ENCODE assay signal across 17 cellular contexts in genomic region chr3:170043506-170043905, GRCh38.
"Had no signal": no experiment of that assay in that cellular context is flagged by ENCODE, and none has a peak within 500 bp of the region (broad histone marks: within the 10 kb centered on the region; RNA-seq: fewer than 3 reads in every experiment).

No MANE protein-coding gene starts in this region.

- FAIRE-seq: keratinocyte, pancreas had no signal

- H3K4me1 Mint-ChIP-seq: activated T-helper 17 cell treated with anti-CD3 and anti-CD28 coated beads, Interleukin-2, amount 50 U/mL, for 72 hours; neural crest cell had no signal

- H3K4me3 ChIP-seq: adrenal gland, coronary artery, gastroesophageal sphincter, pancreas, thoracic aorta had no signal

- H3K27me3 ChIP-seq: adrenal gland, pancreas had no signal

- H3K36me3 ChIP-seq: adrenal gland, gastroesophageal sphincter, pancreas, thoracic aorta had no signal

- ATAC-seq: activated T-helper 17 cell treated with anti-CD3 and anti-CD28 coated beads, Interleukin-2, amount 50 U/mL, for 72 hours; gastroesophageal sphincter; left ventricle myocardium superior; pancreas; stimulated activated naive CD8-positive, alpha-beta T cell treated with anti-CD3 and anti-CD28 coated beads, Interleukin-15, amount 100 ng/mL, for 72 hours had no signal

- H3K27me3 Mint-ChIP-seq: activated T-helper 17 cell treated with anti-CD3 and anti-CD28 coated beads, Interleukin-2, amount 50 U/mL, for 72 hours; stimulated activated naive CD8-positive, alpha-beta T cell treated with anti-CD3 and anti-CD28 coated beads, Interleukin-15, amount 100 ng/mL, for 72 hours had no signal

- H3K9me3 Mint-ChIP-seq: activated naive CD4-positive, alpha-beta T cell treated with anti-CD3 and anti-CD28 coated beads for 36 hours; activated T-helper 17 cell treated with anti-CD3 and anti-CD28 coated beads, Interleukin-2, amount 50 U/mL, for 72 hours; neural crest cell; stimulated activated naive CD8-positive, alpha-beta T cell treated with anti-CD3 and anti-CD28 coated beads, Interleukin-15, amount 100 ng/mL, for 72 hours had no signal

- H3K9me3 ChIP-seq: adrenal gland, gastroesophageal sphincter, pancreas, thoracic aorta had no signal

- H3K27ac ChIP-seq: coronary artery, gastroesophageal sphincter, pancreas, thoracic aorta had no signal

- H3K4me3 Mint-ChIP-seq: activated naive CD4-positive, alpha-beta T cell treated with anti-CD3 and anti-CD28 coated beads for 36 hours; activated T-helper 17 cell treated with anti-CD3 and anti-CD28 coated beads, Interleukin-2, amount 50 U/mL, for 72 hours; neural crest cell; stimulated activated naive CD8-positive, alpha-beta T cell treated with anti-CD3 and anti-CD28 coated beads, Interleukin-15, amount 100 ng/mL, for 72 hours had no signal

- DNase-seq: activated CD4-positive, alpha-beta T cell treated with anti-CD3 and anti-CD28 coated beads for 4 hours; activated naive CD4-positive, alpha-beta T cell treated with anti-CD3 and anti-CD28 coated beads for 36 hours; effector CD8-positive, alpha-beta T cell; left ventricle myocardium superior; mesenchymal stem cell; pancreas; stimulated activated CD4-positive, alpha-beta T cell treated with anti-CD3 and anti-CD28 coated beads, Interleukin-2, amount 100 ng/mL, for 48 hours; stimulated activated CD8-positive, alpha-beta memory T cell treated with anti-CD3 and anti-CD28 coated beads, Interleukin-4, amount 100 ng/mL, for 48 hours; stimulated activated naive CD8-positive, alpha-beta T cell treated with anti-CD3 and anti-CD28 coated beads, Interleukin-15, amount 100 ng/mL, for 72 hours; T-helper 9 cell had no signal

- H3K27ac Mint-ChIP-seq: activated naive CD4-positive, alpha-beta T cell treated with anti-CD3 and anti-CD28 coated beads for 36 hours; activated T-helper 17 cell treated with anti-CD3 and anti-CD28 coated beads, Interleukin-2, amount 50 U/mL, for 72 hours; stimulated activated naive CD8-positive, alpha-beta T cell treated with anti-CD3 and anti-CD28 coated beads, Interleukin-15, amount 100 ng/mL, for 72 hours had no signal
